16 cellular contexts compared by ENCODE assay signal in genomic region chr1:84224905-84225304, GRCh38.
DNase-seq lines count a peak whose midpoint lies in the region; ATAC-seq and TF ChIP-seq lines count a peak whose summit lies in the region.
"Had no signal": no experiment of that assay in that cellular context is flagged by ENCODE, and none has a peak within 500 bp of the region (broad histone marks: within the 10 kb centered on the region; RNA-seq: fewer than 3 reads in every experiment).

No MANE protein-coding gene starts in this region.

- POLR2A ChIA-PET in WTC11 (lab: Charles Lee) = no interaction called here

- 0 out of 2 replicates have a peak overlapping the region, but pooled peaks have one; percentile 17 for H3K27ac ChIP-seq in DND-41 (ENCODE audit: low read length)

- no peak overlapping the region for H3K4me2 ChIP-seq in DND-41 (ENCODE audit: insufficient read depth, low read length)

- H3K4me1 Mint-ChIP-seq in effector memory CD8-positive, alpha-beta T cell (ENCODE audit: low read depth in 2 of 2) = peaks cover 26 to 46% of the 10 kb centered on the region in 2 donors
- H3K4me1 Mint-ChIP-seq in natural killer cell treated with Interleukin-12 subunit alpha and Interleukin-12 subunit beta and Interleukin-15 and Interleukin-18, amount 100 ng/mL, for 72 hours (ENCODE audit: low read depth in 2 of 2) = peaks cover 41 to 50% of the 10 kb centered on the region in 2 donors
- H3K4me1 Mint-ChIP-seq in stimulated activated naive CD8-positive, alpha-beta T cell treated with anti-CD3 and anti-CD28 coated beads, Interleukin-15, amount 100 ng/mL, for 72 hours = peaks cover 47% of the 10 kb centered on the region
- H3K4me1 Mint-ChIP-seq in WTC11 = no peaks in the 10 kb centered on the region

- no peak for ATAC-seq in DND-41 (ENCODE audit: insufficient read depth, low read depth)
- no peak for ATAC-seq in effector memory CD8-positive, alpha-beta T cell (replicated peaks)
- peak; percentile 46 to 52 for ATAC-seq in natural killer cell treated with Interleukin-12 subunit alpha and Interleukin-12 subunit beta and Interleukin-15 and Interleukin-18, amount 100 ng/mL, for 72 hours
- no peak for ATAC-seq in stimulated activated naive CD8-positive, alpha-beta T cell treated with anti-CD3 and anti-CD28 coated beads, Interleukin-15, amount 100 ng/mL, for 72 hours
- ATAC-seq in WTC11 = no peak
- ATAC-seq: HepG2 had no signal

- peaks cover 60% of the 10 kb centered on the region for H3K36me3 ChIP-seq in DND-41 (ENCODE audit: insufficient read depth, low read length)
- H3K36me3 ChIP-seq: BE2C had no signal

- H2AFZ ChIP-seq in DND-41 (ENCODE audit: low read depth, low read length) = no peak overlapping the region

- no peak overlapping the region for H3K9ac ChIP-seq in DND-41 (ENCODE audit: low read depth, low read length)

- H3K4me3 ChIP-seq in DND-41 (ENCODE audit: low read depth in 1 of 2, low read length in 2 of 2) = no peak overlapping the region

- TF ChIP-seq CTCF in DND-41 (IDR thresholded peaks at IDR 0.05; ENCODE audit: borderline replicate concordance, extremely low read depth, low read length, poor library complexity, severe bottlenecking) (no peak), WTC11 (IDR thresholded peaks at IDR 0.05) (no peak)

- no peaks in the 10 kb centered on the region for H4K20me1 ChIP-seq in DND-41 (ENCODE audit: insufficient read depth, low read length)

- peaks cover 3% of the 10 kb centered on the region for H3K9me3 ChIP-seq in DND-41 (ENCODE audit: insufficient read depth, low read length, severe bottlenecking)
- H3K9me3 ChIP-seq: BE2C had no signal

- H3K36me3 Mint-ChIP-seq in effector memory CD8-positive, alpha-beta T cell (ENCODE audit: insufficient read depth) = peaks cover 8% of the 10 kb centered on the region
- H3K36me3 Mint-ChIP-seq in natural killer cell treated with Interleukin-12 subunit alpha and Interleukin-12 subunit beta and Interleukin-15 and Interleukin-18, amount 100 ng/mL, for 72 hours = peaks cover 38% of the 10 kb centered on the region
- peaks cover 11% of the 10 kb centered on the region; the same call in 1 of the 2 replicates for H3K36me3 Mint-ChIP-seq in WTC11

- peaks cover 16% of the 10 kb centered on the region for H3K79me2 ChIP-seq in DND-41 (ENCODE audit: insufficient read depth, low read length)

- H3K27ac Mint-ChIP-seq in effector memory CD8-positive, alpha-beta T cell = peak overlapping the region; percentile 26 to 78
- H3K27ac Mint-ChIP-seq in natural killer cell treated with Interleukin-12 subunit alpha and Interleukin-12 subunit beta and Interleukin-15 and Interleukin-18, amount 100 ng/mL, for 72 hours = peak overlapping the region in 1 of 2 donors; percentile 53
- no peak overlapping the region for H3K27ac Mint-ChIP-seq in stimulated activated naive CD8-positive, alpha-beta T cell treated with anti-CD3 and anti-CD28 coated beads, Interleukin-15, amount 100 ng/mL, for 72 hours
- H3K27ac Mint-ChIP-seq in WTC11 = no peak overlapping the region

- H3K27me3 Mint-ChIP-seq in effector memory CD8-positive, alpha-beta T cell = no peaks in the 10 kb centered on the region
- H3K27me3 Mint-ChIP-seq in natural killer cell treated with Interleukin-12 subunit alpha and Interleukin-12 subunit beta and Interleukin-15 and Interleukin-18, amount 100 ng/mL, for 72 hours = no peaks in the 10 kb centered on the region
- H3K27me3 Mint-ChIP-seq in stimulated activated naive CD8-positive, alpha-beta T cell treated with anti-CD3 and anti-CD28 coated beads, Interleukin-15, amount 100 ng/mL, for 72 hours = no peaks in the 10 kb centered on the region
- no peaks in the 10 kb centered on the region for H3K27me3 Mint-ChIP-seq in WTC11 (ENCODE audit: low read depth)
- H3K27me3 Mint-ChIP-seq: CD4-positive, alpha-beta T cell; IgD-negative memory B cell had no signal

- H3K9me3 Mint-ChIP-seq in effector memory CD8-positive, alpha-beta T cell = peaks cover 0 to 2% of the 10 kb centered on the region in 2 donors
- peaks cover 9% of the 10 kb centered on the region for H3K9me3 Mint-ChIP-seq in natural killer cell treated with Interleukin-12 subunit alpha and Interleukin-12 subunit beta and Interleukin-15 and Interleukin-18, amount 100 ng/mL, for 72 hours
- H3K9me3 Mint-ChIP-seq in stimulated activated naive CD8-positive, alpha-beta T cell treated with anti-CD3 and anti-CD28 coated beads, Interleukin-15, amount 100 ng/mL, for 72 hours = peaks cover 15 to 51% of the 10 kb centered on the region in 2 donors
- H3K9me3 Mint-ChIP-seq in WTC11 = peaks cover 17% of the 10 kb centered on the region

- no peak overlapping the region for H3K4me3 Mint-ChIP-seq in effector memory CD8-positive, alpha-beta T cell
- no peak overlapping the region for H3K4me3 Mint-ChIP-seq in natural killer cell treated with Interleukin-12 subunit alpha and Interleukin-12 subunit beta and Interleukin-15 and Interleukin-18, amount 100 ng/mL, for 72 hours
- H3K4me3 Mint-ChIP-seq in stimulated activated naive CD8-positive, alpha-beta T cell treated with anti-CD3 and anti-CD28 coated beads, Interleukin-15, amount 100 ng/mL, for 72 hours = no peak overlapping the region
- H3K4me3 Mint-ChIP-seq in WTC11 = no peak overlapping the region
- H3K4me3 Mint-ChIP-seq: CD4-positive, alpha-beta T cell; IgD-negative memory B cell had no signal

- CTCF ChIA-PET in WTC11 (lab: Charles Lee) = no interaction called here

- DNase-seq in DND-41 (no peak), WTC11 (ENCODE audit: low spot score) (no peak)
- DNase-seq in effector memory CD8-positive, alpha-beta T cell = no peak
- no peak for DNase-seq in natural killer cell treated with Interleukin-12 subunit alpha and Interleukin-12 subunit beta and Interleukin-15 and Interleukin-18, amount 100 ng/mL, for 72 hours (ENCODE audit: low spot score)
- DNase-seq in stimulated activated naive CD8-positive, alpha-beta T cell treated with anti-CD3 and anti-CD28 coated beads, Interleukin-15, amount 100 ng/mL, for 72 hours = no peak
- no peak for DNase-seq in stimulated activated CD4-positive, alpha-beta T cell treated with anti-CD3 and anti-CD28 coated beads, Interleukin-4, amount 100 ng/mL, for 1 hour
- DNase-seq: ACHN; BE2C; C1 segment of cervical spinal cord; CD4-positive, alpha-beta T cell; DMS153; DMS79; GOT3; H7 had no signal

- no peaks in the 10 kb centered on the region for H3K27me3 ChIP-seq in DND-41 (ENCODE audit: insufficient read depth, low read length, poor library complexity)
- H3K27me3 ChIP-seq: BE2C had no signal

- H3K4me1 ChIP-seq in DND-41 (ENCODE audit: insufficient read depth, low read length) = no peaks in the 10 kb centered on the region; the same call in 1 of the 2 replicates
- H3K4me1 ChIP-seq: BE2C had no signal

TF ChIP-seq in WTC11, 78 proteins besides CTCF, POLR2A, EP300 and RAD21:
- TF ChIP-seq GRHL2 (CRISPR knock-in tag; IDR thresholded peaks at IDR 0.05; ENCODE audit: insufficient replicate concordance, severe bottlenecking) (no peak), ZNF317 (CRISPR knock-in tag; IDR thresholded peaks at IDR 0.05; ENCODE audit: borderline replicate concordance, low read depth) (no peak), ZNF263 (CRISPR knock-in tag; IDR thresholded peaks at IDR 0.05; ENCODE audit: low read depth) (no peak), E2F1 (CRISPR knock-in tag; IDR thresholded peaks at IDR 0.05) (no peak), FOXK1 (CRISPR knock-in tag; IDR thresholded peaks at IDR 0.05) (no peak), EMX1 (CRISPR knock-in tag; IDR thresholded peaks at IDR 0.05) (no peak), PRRX2 (CRISPR knock-in tag; IDR thresholded peaks at IDR 0.05) (no peak), CREM (CRISPR knock-in tag; IDR thresholded peaks at IDR 0.05) (no peak), TEAD1 (CRISPR knock-in tag; IDR thresholded peaks at IDR 0.05) (no peak)
- TF ChIP-seq, protein P1, sequence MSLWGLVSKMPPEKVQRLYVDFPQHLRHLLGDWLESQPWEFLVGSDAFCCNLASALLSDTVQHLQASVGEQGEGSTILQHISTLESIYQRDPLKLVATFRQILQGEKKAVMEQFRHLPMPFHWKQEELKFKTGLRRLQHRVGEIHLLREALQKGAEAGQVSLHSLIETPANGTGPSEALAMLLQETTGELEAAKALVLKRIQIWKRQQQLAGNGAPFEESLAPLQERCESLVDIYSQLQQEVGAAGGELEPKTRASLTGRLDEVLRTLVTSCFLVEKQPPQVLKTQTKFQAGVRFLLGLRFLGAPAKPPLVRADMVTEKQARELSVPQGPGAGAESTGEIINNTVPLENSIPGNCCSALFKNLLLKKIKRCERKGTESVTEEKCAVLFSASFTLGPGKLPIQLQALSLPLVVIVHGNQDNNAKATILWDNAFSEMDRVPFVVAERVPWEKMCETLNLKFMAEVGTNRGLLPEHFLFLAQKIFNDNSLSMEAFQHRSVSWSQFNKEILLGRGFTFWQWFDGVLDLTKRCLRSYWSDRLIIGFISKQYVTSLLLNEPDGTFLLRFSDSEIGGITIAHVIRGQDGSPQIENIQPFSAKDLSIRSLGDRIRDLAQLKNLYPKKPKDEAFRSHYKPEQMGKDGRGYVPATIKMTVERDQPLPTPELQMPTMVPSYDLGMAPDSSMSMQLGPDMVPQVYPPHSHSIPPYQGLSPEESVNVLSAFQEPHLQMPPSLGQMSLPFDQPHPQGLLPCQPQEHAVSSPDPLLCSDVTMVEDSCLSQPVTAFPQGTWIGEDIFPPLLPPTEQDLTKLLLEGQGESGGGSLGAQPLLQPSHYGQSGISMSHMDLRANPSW (CRISPR knock-in tag; conservative IDR thresholded peaks at IDR 0.05; ENCODE audit: low read depth) = no peak

Comparison
In these comparisons a context has a peak if more than half of its experiments do, and no peak if none do; other contexts are left out.
1. ATAC-seq: peak in natural killer cell treated with Interleukin-12 subunit alpha and Interleukin-12 subunit beta and Interleukin-15 and Interleukin-18, amount 100 ng/mL, for 72 hours (2 of 2); none in DND-41 (single experiment), effector memory CD8-positive, alpha-beta T cell (single experiment), stimulated activated naive CD8-positive, alpha-beta T cell treated with anti-CD3 and anti-CD28 coated beads, Interleukin-15, amount 100 ng/mL, for 72 hours (single experiment) and WTC11 (single experiment).
2. H3K27ac Mint-ChIP-seq: peak in effector memory CD8-positive, alpha-beta T cell (2 of 2); none in stimulated activated naive CD8-positive, alpha-beta T cell treated with anti-CD3 and anti-CD28 coated beads, Interleukin-15, amount 100 ng/mL, for 72 hours (0 of 2) and WTC11 (single experiment).